Comparison of ENCODE assay signal across 21 cellular contexts in genomic region chr3:104805508-104805907, GRCh38.
DNase-seq lines count a peak whose midpoint lies in the region; ATAC-seq and TF ChIP-seq lines count a peak whose summit lies in the region.
"Had no signal": no experiment of that assay in that cellular context is flagged by ENCODE, and none has a peak within 500 bp of the region (broad histone marks: within the 10 kb centered on the region; RNA-seq: fewer than 3 reads in every experiment).

No MANE protein-coding gene starts in this region.

- H3K4me3 Mint-ChIP-seq in stimulated activated effector memory CD8-positive, alpha-beta T cell treated with anti-CD3 and anti-CD28 coated beads, Interleukin-12 subunit alpha, Interleukin-12 subunit beta, amount 100 ng/mL, for 72 hours, result no peak overlapping the region
- H3K4me3 Mint-ChIP-seq: CD8-positive, alpha-beta T cell had no signal

- no peaks in the 10 kb centered on the region for H3K27me3 ChIP-seq in lower lobe of right lung (ENCODE audit: low read depth)
- H3K27me3 ChIP-seq: MG63, Peyer's patch, SJCRH30 had no signal

- H3K36me3 ChIP-seq in lower lobe of right lung, result no peaks in the 10 kb centered on the region
- H3K36me3 ChIP-seq: MG63, Peyer's patch, SJCRH30 had no signal

- no peaks in the 10 kb centered on the region for H3K9me3 ChIP-seq in lower lobe of right lung
- H3K9me3 ChIP-seq: MG63, Peyer's patch, SJCRH30 had no signal

- intact Hi-C loops in lower lobe of right lung (cut with DNase I), result no loop called here

- no peaks in the 10 kb centered on the region for H3K4me1 Mint-ChIP-seq in stimulated activated effector memory CD8-positive, alpha-beta T cell treated with anti-CD3 and anti-CD28 coated beads, Interleukin-12 subunit alpha, Interleukin-12 subunit beta, amount 100 ng/mL, for 72 hours

- H3K36me3 Mint-ChIP-seq in stimulated activated effector memory CD8-positive, alpha-beta T cell treated with anti-CD3 and anti-CD28 coated beads, Interleukin-12 subunit alpha, Interleukin-12 subunit beta, amount 100 ng/mL, for 72 hours, result no peaks in the 10 kb centered on the region
- H3K36me3 Mint-ChIP-seq: CD8-positive, alpha-beta T cell had no signal

- peak; percentile 70 for DNase-seq in COR-L47 (lab: John Stamatoyannopoulos, UW)
- DNase-seq in NCI-H146 (lab: John Stamatoyannopoulos, UW), result peak; percentile 89
- DNase-seq in NCI-H69 (lab: John Stamatoyannopoulos, UW), result peak; percentile 89
- DNase-seq in stimulated activated effector memory CD8-positive, alpha-beta T cell treated with anti-CD3 and anti-CD28 coated beads, Interleukin-12 subunit alpha, Interleukin-12 subunit beta, amount 100 ng/mL, for 72 hours (ENCODE audit: low spot score in 2 of 2), result no peak
- no peak for DNase-seq in lower lobe of right lung
- DNase-seq in stimulated activated CD4-positive, alpha-beta T cell treated with anti-CD3 and anti-CD28 coated beads, Interleukin-4, amount 100 ng/mL, for 1 hour, result no peak
- DNase-seq in coronary artery (ENCODE audit: low spot score), result no peak
- DNase-seq: AML-193; C1 segment of cervical spinal cord; Calu3; CD8-positive, alpha-beta T cell; GDM1; MG63; NCI-H1694 treated with DMSO at 0.1 percent for 48 hours; NCI-H510A treated with DMSO at 0.1 percent for 48 hours; Peyer's patch; SJCRH30 had no signal

- no peaks in the 10 kb centered on the region for H3K4me1 ChIP-seq in lower lobe of right lung
- H3K4me1 ChIP-seq: Peyer's patch, SJCRH30 had no signal

- no peak for ATAC-seq in SK-N-SH treated with all-trans-retinoic acid at 6 μM for 48 hours
- ATAC-seq in stimulated activated effector memory CD8-positive, alpha-beta T cell treated with anti-CD3 and anti-CD28 coated beads, Interleukin-12 subunit alpha, Interleukin-12 subunit beta, amount 100 ng/mL, for 72 hours, result no peak
- ATAC-seq in lower lobe of right lung, result no peak
- ATAC-seq: CD8-positive, alpha-beta T cell; HepG2; K562 had no signal

- H3K9me3 Mint-ChIP-seq in stimulated activated effector memory CD8-positive, alpha-beta T cell treated with anti-CD3 and anti-CD28 coated beads, Interleukin-12 subunit alpha, Interleukin-12 subunit beta, amount 100 ng/mL, for 72 hours, result no peaks in the 10 kb centered on the region
- H3K9me3 Mint-ChIP-seq: CD8-positive, alpha-beta T cell had no signal

- H3K4me3 ChIP-seq in lower lobe of right lung (no peak overlapping the region), coronary artery (no peak overlapping the region)
- H3K4me3 ChIP-seq: K562, MG63, Peyer's patch, SJCRH30 had no signal

- no peak overlapping the region for H3K27ac Mint-ChIP-seq in stimulated activated effector memory CD8-positive, alpha-beta T cell treated with anti-CD3 and anti-CD28 coated beads, Interleukin-12 subunit alpha, Interleukin-12 subunit beta, amount 100 ng/mL, for 72 hours
- H3K27ac Mint-ChIP-seq: CD8-positive, alpha-beta T cell had no signal

- no peak for TF ChIP-seq CTCF in lower lobe of right lung (IDR thresholded peaks at IDR 0.05)
- no peak for TF ChIP-seq CTCF in coronary artery (IDR thresholded peaks at IDR 0.05)

- no peak overlapping the region for H3K27ac ChIP-seq in lower lobe of right lung
- H3K27ac ChIP-seq in coronary artery, result no peak overlapping the region
- H3K27ac ChIP-seq: HL-60, Peyer's patch, SJCRH30 had no signal

TF ChIP-seq in SK-N-SH treated with all-trans-retinoic acid at 6 μM for 48 hours, 23 proteins besides CTCF, POLR2A, EP300 and RAD21:
- peak; percentile 44; the same call in 1 of the 2 replicates for TF ChIP-seq TCF4 (CRISPR knock-in tag; IDR thresholded peaks at IDR 0.05; ENCODE audit: borderline replicate concordance)
- TF ChIP-seq ZC3H10 (CRISPR knock-in tag; IDR thresholded peaks at IDR 0.05), result no peak

Comparison
In these comparisons a context has a peak if more than half of its experiments do, and no peak if none do; other contexts are left out.
1. DNase-seq: peak in COR-L47 (single experiment), NCI-H146 (single experiment) and NCI-H69 (single experiment); none in stimulated activated effector memory CD8-positive, alpha-beta T cell treated with anti-CD3 and anti-CD28 coated beads, Interleukin-12 subunit alpha, Interleukin-12 subunit beta, amount 100 ng/mL, for 72 hours (0 of 2), lower lobe of right lung (single experiment), stimulated activated CD4-positive, alpha-beta T cell treated with anti-CD3 and anti-CD28 coated beads, Interleukin-4, amount 100 ng/mL, for 1 hour (single experiment) and coronary artery (single experiment).